Comparison of ENCODE assay signal across 10 cellular contexts in the genomic region with DNA sequence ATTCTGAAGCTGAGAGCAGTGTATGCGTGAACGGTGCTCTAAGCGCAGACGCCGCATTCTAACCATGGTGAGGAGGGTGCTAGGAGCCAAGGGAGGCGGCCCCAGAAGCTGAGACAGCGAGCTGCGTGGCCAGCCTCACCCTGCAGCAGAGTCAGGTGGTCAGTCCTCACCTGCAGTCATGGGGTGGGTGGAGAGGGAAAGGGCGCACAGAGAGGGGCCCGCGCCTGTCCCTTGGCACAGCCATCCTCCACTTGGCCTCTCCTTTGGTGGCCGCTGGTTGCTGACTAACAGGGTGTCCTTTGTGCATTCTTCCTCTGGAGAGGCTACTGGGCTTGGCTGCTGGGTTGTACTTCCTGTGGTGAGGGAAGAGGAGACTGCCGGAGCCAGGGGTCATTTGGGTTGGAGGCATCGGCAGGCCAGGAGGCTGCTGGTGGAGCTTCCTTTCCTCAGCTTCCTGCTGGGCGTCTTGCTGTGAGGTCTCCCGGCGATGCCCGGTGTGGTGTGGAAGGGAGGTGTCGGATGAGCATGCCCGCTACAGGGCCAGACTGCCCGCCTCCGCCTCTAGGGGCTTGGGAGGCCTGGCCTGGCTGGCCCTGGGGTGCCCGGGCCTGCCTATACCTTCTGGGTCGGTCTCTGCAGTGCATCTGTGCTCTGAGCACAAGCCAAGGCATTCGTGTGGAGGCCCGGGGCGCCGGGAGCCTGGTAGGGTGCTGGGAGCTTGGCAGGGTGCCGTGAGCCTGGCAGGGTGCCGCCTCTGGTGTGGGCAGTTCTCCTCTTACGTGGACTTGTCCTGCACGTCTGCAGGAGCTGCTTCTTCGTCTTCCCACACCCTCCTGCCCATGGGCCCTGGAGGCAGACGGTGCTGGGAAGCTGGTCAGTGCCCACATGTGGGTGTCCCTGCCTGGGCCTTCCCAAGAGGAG. TPM values are rescaled to one million over a fixed set of nuclear protein-coding genes. Genes with fewer than 3 reads are reported as not detected.
DNase-seq lines count a peak whose midpoint lies in the region; ATAC-seq and TF ChIP-seq lines count a peak whose summit lies in the region.
"Had no signal": no experiment of that assay in that cellular context is flagged by ENCODE, and none has a peak within 500 bp of the region (broad histone marks: within the 10 kb centered on the region; RNA-seq: fewer than 3 reads in every experiment).

No MANE protein-coding gene starts in this region.

- no peak overlapping the region for H2AK5ac ChIP-seq in H9 (ENCODE audit: insufficient read length, low read length)

- H2BK120ac ChIP-seq in H9 (ENCODE audit: low read depth, low read length, poor library complexity, severe bottlenecking): no peak overlapping the region

- H3K4me3 ChIP-seq in skeletal muscle satellite cell (ENCODE audit: low read length) (no peak overlapping the region), testis (no peak overlapping the region)

- intact Hi-C loops in left cardiac atrium (cut with DNase I) (no loop called here), testis (cut with DNase I; ENCODE audit: low total_unique reads) (no loop called here)

- H3K36me3 ChIP-seq in skeletal muscle satellite cell (ENCODE audit: insufficient read depth, low read length) (peaks cover 15% of the 10 kb centered on the region), testis (ENCODE audit: low read depth, missing control alignments) (no peaks in the 10 kb centered on the region)

- no peaks in the 10 kb centered on the region for H3K27me3 Mint-ChIP-seq in H9 (ENCODE audit: low read depth)
- no peaks in the 10 kb centered on the region for H3K27me3 Mint-ChIP-seq in activated naive CD8-positive, alpha-beta T cell
- H3K27me3 Mint-ChIP-seq: activated naive CD4-positive, alpha-beta T cell treated with anti-CD3 and anti-CD28 coated beads, Interleukin-2, amount 10 ng/mL, durations not matched to agents 7 days and 5 days had no signal

- no peaks in the 10 kb centered on the region for H3K79me2 ChIP-seq in H9 (ENCODE audit: insufficient read depth, low read length)

- H3K4me1 Mint-ChIP-seq in H9: peaks cover 8 to 15% of the 10 kb centered on the region in 2 experiments
- H3K4me1 Mint-ChIP-seq in activated naive CD8-positive, alpha-beta T cell (ENCODE audit: low read depth): peaks cover 36% of the 10 kb centered on the region

- no peak overlapping the region; the same call in 1 of the 2 replicates for H3K14ac ChIP-seq in H9 (ENCODE audit: insufficient read depth, low read length)

- H2BK5ac ChIP-seq in H9 (ENCODE audit: insufficient read length, low read length): no peak overlapping the region

- no peak overlapping the region for H4K8ac ChIP-seq in H9 (replicated peaks; ENCODE audit: insufficient read length, low read depth, low read length)

- H3K23ac ChIP-seq in H9 (ENCODE audit: insufficient read length, low read depth, low read length): no peak overlapping the region

- no peaks in the 10 kb centered on the region for H3K23me2 ChIP-seq in H9 (ENCODE audit: insufficient read length, low read depth, low read length, poor library complexity, severe bottlenecking)

- no peak overlapping the region for H2AFZ ChIP-seq in H9 (ENCODE audit: low read length)

- no peak for TF ChIP-seq POLR2A in testis (IDR thresholded peaks at IDR 0.05)

- no peaks in the 10 kb centered on the region for H4K20me1 ChIP-seq in H9 (ENCODE audit: control insufficient read depth, insufficient read depth, insufficient read length)

- peak overlapping the region in 2 of 3 experiments; percentile 47 to 79; a peak in 2 of 7 replicates for H3K27ac Mint-ChIP-seq in H9
- peak overlapping the region; percentile 54 for H3K27ac Mint-ChIP-seq in activated naive CD8-positive, alpha-beta T cell
- H3K27ac Mint-ChIP-seq: activated naive CD4-positive, alpha-beta T cell treated with anti-CD3 and anti-CD28 coated beads, Interleukin-2, amount 10 ng/mL, durations not matched to agents 7 days and 5 days had no signal

- no peaks in the 10 kb centered on the region for H3K79me1 ChIP-seq in H9 (ENCODE audit: insufficient read depth, low read depth, low read length, poor library complexity, severe bottlenecking)

- H3K9ac ChIP-seq in H9 (ENCODE audit: extremely low read depth, insufficient read length, low read length): no peak overlapping the region
- H3K9ac ChIP-seq in skeletal muscle satellite cell (ENCODE audit: low read depth, low read length): no peak overlapping the region

- H3K4ac ChIP-seq in H9 (ENCODE audit: low read depth, low read length): no peak overlapping the region

- ATAC-seq in left cardiac atrium: peak; percentile 31 to 41
- no peak for ATAC-seq in GM21367 (IDR thresholded peaks at IDR 0.05; ENCODE audit: unreplicated experiment)
- ATAC-seq in GM21786 (IDR thresholded peaks at IDR 0.05; ENCODE audit: unreplicated experiment): no peak

- H3K27ac ChIP-seq in H9 (ENCODE audit: insufficient read length, low read depth, low read length) (no peak overlapping the region), testis (no peak overlapping the region)

- H4K5ac ChIP-seq in H9 (ENCODE audit: insufficient read length, low read depth, low read length): no peak overlapping the region

- H3K4me2 ChIP-seq in H9 (ENCODE audit: insufficient read depth, insufficient read length, low read length) (no peak overlapping the region), skeletal muscle satellite cell (ENCODE audit: low read length) (peak overlapping the region; percentile 47)

- no peak overlapping the region for H4K91ac ChIP-seq in H9 (ENCODE audit: insufficient read length, low read depth, low read length)

- H3K27me3 ChIP-seq in H9 (ENCODE audit: insufficient read depth, low read length) (no peaks in the 10 kb centered on the region), skeletal muscle satellite cell (ENCODE audit: control insufficient read depth, insufficient read depth, low read length) (no peaks in the 10 kb centered on the region), testis (no peaks in the 10 kb centered on the region)

- no CpG with 5 or more reads among the region's 34 CpGs for WGBS in H9 (ENCODE audit: extremely low coverage, insufficient read length, low lambda C conversion rate)
- 83 to 91% methylated on average over 8 to 34 of the region's 34 CpGs for WGBS in testis, 2 donors

- H3K4me1 ChIP-seq in H9 (ENCODE audit: insufficient read depth, low read length) (no peaks in the 10 kb centered on the region), skeletal muscle satellite cell (ENCODE audit: control insufficient read depth, insufficient read depth, low read length) (peaks cover 30% of the 10 kb centered on the region), testis (peaks cover 15% of the 10 kb centered on the region)

- no peak overlapping the region for H3T11ph ChIP-seq in H9 (ENCODE audit: low read length)

- no peaks in the 10 kb centered on the region for H3K9me3 Mint-ChIP-seq in H9
- H3K9me3 Mint-ChIP-seq in activated naive CD8-positive, alpha-beta T cell (ENCODE audit: low read depth): no peaks in the 10 kb centered on the region
- H3K9me3 Mint-ChIP-seq: activated naive CD4-positive, alpha-beta T cell treated with anti-CD3 and anti-CD28 coated beads, Interleukin-2, amount 10 ng/mL, durations not matched to agents 7 days and 5 days had no signal

- H3K9me3 ChIP-seq in H9 (ENCODE audit: control insufficient read depth, low read depth, low read length) (no peaks in the 10 kb centered on the region), skeletal muscle satellite cell (replicated peaks; ENCODE audit: low read length) (no peaks in the 10 kb centered on the region), testis (no peaks in the 10 kb centered on the region)

- TF ChIP-seq CTCF in H9 (conservative IDR thresholded peaks at IDR 0.05) (no peak), testis (IDR thresholded peaks at IDR 0.05) (no peak)

- H3K56ac ChIP-seq in H9 (ENCODE audit: insufficient read length, low read depth, low read length): no peak overlapping the region

- H2BK20ac ChIP-seq in H9 (ENCODE audit: low read depth, low read length, poor library complexity, severe bottlenecking): no peak overlapping the region

- peaks cover 9 to 22% (median 11%) of the 10 kb centered on the region in 3 experiments; a peak in 6 of 7 replicates for H3K36me3 Mint-ChIP-seq in H9 (ENCODE audit: insufficient read depth in 1 of 3, low read depth in 3 of 3)
- H3K36me3 Mint-ChIP-seq in activated naive CD8-positive, alpha-beta T cell: peaks cover 5% of the 10 kb centered on the region

- H3K18ac ChIP-seq in H9 (ENCODE audit: insufficient read length, low read depth, low read length): no peak overlapping the region

- H2BK15ac ChIP-seq in H9 (ENCODE audit: low read depth, low read length): no peak overlapping the region

- no peak overlapping the region for H3K4me3 Mint-ChIP-seq in H9
- H3K4me3 Mint-ChIP-seq in activated naive CD8-positive, alpha-beta T cell: no peak overlapping the region
- H3K4me3 Mint-ChIP-seq: activated naive CD4-positive, alpha-beta T cell treated with anti-CD3 and anti-CD28 coated beads, Interleukin-2, amount 10 ng/mL, durations not matched to agents 7 days and 5 days had no signal

- no peak overlapping the region for H2BK12ac ChIP-seq in H9 (ENCODE audit: insufficient read length, low read depth, low read length)

- DNase-seq in H9 (no peak), left cardiac atrium (peak; percentile 51), NCI-H524 treated with DMSO at 0.1 percent for 48 hours (lab: John Stamatoyannopoulos, UW) (no peak), testis (no peak)
- DNase-seq: activated naive CD4-positive, alpha-beta T cell treated with anti-CD3 and anti-CD28 coated beads, Interleukin-2, amount 10 ng/mL, durations not matched to agents 7 days and 5 days; DMS79 treated with DMSO at 0.1 percent for 48 hours had no signal

RNA-seq across cellular contexts. Expression of a gene that starts 17.4 kb away (rescaled TPM):
- total RNA-seq in H9 (2021) (32.5 and 34.3 TPM in 2 replicates), left cardiac atrium (10 to 100 TPM; 43.4 to 48.4 TPM), testis (10 to 100 TPM; 66.9 to 68.9 TPM)
- total RNA-seq in skeletal muscle satellite cell (2012; rRNA removed): 54.8 and 70.7 TPM in 2 replicates
- 25.3 TPM for polyA plus RNA-seq in testis (ENCODE audit: insufficient read depth, low read depth, low replicate concordance)

RNA-seq across cellular contexts. Expression of a gene that starts 57.8 kb away (rescaled TPM):
- 24.0 and 26.5 TPM in 2 replicates for total RNA-seq in H9 (2021)
- 1 to 10 TPM; 6.4 to 6.6 TPM for total RNA-seq in left cardiac atrium
- 6.3 and 8.5 TPM in 2 replicates for total RNA-seq in skeletal muscle satellite cell (2012; rRNA removed)
- 10 to 100 TPM; 16.9 to 19.0 TPM for total RNA-seq in testis
- 8.4 TPM for polyA plus RNA-seq in testis (ENCODE audit: insufficient read depth, low read depth, low replicate concordance)

RNA-seq across cellular contexts. Expression of a gene that starts 57.9 kb away (rescaled TPM):
- total RNA-seq in H9 (2021) (19.8 and 21.6 TPM in 2 replicates), left cardiac atrium (10 to 100 TPM; 18.0 to 23.0 TPM), testis (10 to 100 TPM; 29.7 to 50.3 TPM)
- 11.4 and 17.5 TPM in 2 replicates for total RNA-seq in skeletal muscle satellite cell (2012; rRNA removed)
- polyA plus RNA-seq in testis (ENCODE audit: insufficient read depth, low read depth, low replicate concordance): 19.8 TPM

Comparison
In these comparisons a context has a peak if more than half of its experiments do, and no peak if none do; other contexts are left out.
1. ATAC-seq: peak in left cardiac atrium (2 of 2); none in GM21367 (single experiment) and GM21786 (single experiment).